In genomic region chr2:119809329-119810038, GRCh38 we compare ENCODE assay signal across 11 cellular contexts. TPM values are rescaled to one million over a fixed set of nuclear protein-coding genes. Genes with fewer than 3 reads are reported as not detected.
DNase-seq lines count a peak whose midpoint lies in the region; ATAC-seq and TF ChIP-seq lines count a peak whose summit lies in the region.
"Had no signal": no experiment of that assay in that cellular context is flagged by ENCODE, and none has a peak within 500 bp of the region (broad histone marks: within the 10 kb centered on the region; RNA-seq: fewer than 3 reads in every experiment).

No MANE protein-coding gene starts in this region.

- no peaks in the 10 kb centered on the region for H3K9me3 ChIP-seq in CD8-positive, alpha-beta T cell (ENCODE audit: low read length)
- H3K9me3 ChIP-seq: upper lobe of right lung had no signal

- peaks cover 6% of the 10 kb centered on the region for H3K36me3 ChIP-seq in CD8-positive, alpha-beta T cell (ENCODE audit: insufficient read depth, low read length)

- no peak for DNase-seq in CD8-positive, alpha-beta T cell
- peak; percentile 40 for DNase-seq in NCI-H2029 (lab: John Stamatoyannopoulos, UW)
- peak; percentile 90 for DNase-seq in choroid plexus epithelial cell (ENCODE audit: low read depth)
- DNase-seq in lung microvascular endothelial cell (ENCODE audit: low read depth in 2 of 2): peak; percentile 85 to 95
- DNase-seq in MV-4-11 (lab: John Stamatoyannopoulos, UW): no peak
- DNase-seq in NCI-H1694 (lab: John Stamatoyannopoulos, UW): no peak
- DNase-seq: activated CD8-positive, alpha-beta memory T cell treated with anti-CD3 and anti-CD28 coated beads, Interleukin-2, amount 50 U/mL, for 4 hours; NCI-H187; upper lobe of right lung had no signal

- H3K4me3 ChIP-seq in CD8-positive, alpha-beta T cell (ENCODE audit: low read depth, low read length): no peak overlapping the region
- H3K4me3 ChIP-seq in choroid plexus epithelial cell (ENCODE audit: low read depth, low read length): no peak overlapping the region
- H3K4me3 ChIP-seq: upper lobe of right lung had no signal

- no peak overlapping the region for H3K4me3 Mint-ChIP-seq in CD8-positive, alpha-beta T cell

- no peaks in the 10 kb centered on the region for H3K27me3 Mint-ChIP-seq in CD8-positive, alpha-beta T cell (ENCODE audit: low read depth)

- H3K27ac ChIP-seq in CD8-positive, alpha-beta T cell (ENCODE audit: low read depth, low read length): no peak overlapping the region
- H3K27ac ChIP-seq: upper lobe of right lung had no signal

- H3K4me1 Mint-ChIP-seq in CD8-positive, alpha-beta T cell (ENCODE audit: low read depth): peaks cover 63% of the 10 kb centered on the region

- TF ChIP-seq CTCF in CD8-positive, alpha-beta T cell (IDR thresholded peaks at IDR 0.05): no peak
- no peak for TF ChIP-seq CTCF in choroid plexus epithelial cell (conservative IDR thresholded peaks at IDR 0.05; ENCODE audit: low read depth, low read length)

- POLR2A ChIA-PET in CD8-positive, alpha-beta T cell (lab: Charles Lee): no interaction called here

- no peaks in the 10 kb centered on the region for H3K27me3 ChIP-seq in CD8-positive, alpha-beta T cell (ENCODE audit: insufficient read depth, low read length)
- H3K27me3 ChIP-seq: upper lobe of right lung had no signal

- H3K36me3 Mint-ChIP-seq in CD8-positive, alpha-beta T cell: peaks cover 43% of the 10 kb centered on the region

- H3K9me3 Mint-ChIP-seq in CD8-positive, alpha-beta T cell: peaks cover 7% of the 10 kb centered on the region

- intact Hi-C loops in CD8-positive, alpha-beta T cell (cut with DNase I, micrococcal nuclease): no loop called here

- H3K27ac Mint-ChIP-seq in CD8-positive, alpha-beta T cell: peak overlapping the region; percentile 28

- CTCF ChIA-PET in CD8-positive, alpha-beta T cell (lab: Charles Lee): no interaction called here

- peaks cover 5% of the 10 kb centered on the region for H3K4me1 ChIP-seq in CD8-positive, alpha-beta T cell (ENCODE audit: insufficient read depth, low read length)

- ATAC-seq in CD8-positive, alpha-beta T cell: no peak
- ATAC-seq in GM18498 (IDR thresholded peaks at IDR 0.05; ENCODE audit: unreplicated experiment): no peak
- ATAC-seq in GM18511 (IDR thresholded peaks at IDR 0.05; ENCODE audit: unreplicated experiment): no peak
- ATAC-seq: upper lobe of right lung had no signal

RNA-seq across cellular contexts. Expression of gene PTPN4, which starts 49.8 kb away (rescaled TPM):
- total RNA-seq in CD8-positive, alpha-beta T cell: 100 to 1,000 TPM; 104 to 105 TPM
- 22.7 and 26.2 TPM in 2 replicates for total RNA-seq in lung microvascular endothelial cell

Comparison
In these comparisons a context has a peak if more than half of its experiments do, and no peak if none do; other contexts are left out.
1. DNase-seq: peak in NCI-H2029 (single experiment), choroid plexus epithelial cell (single experiment) and lung microvascular endothelial cell (2 of 2); none in CD8-positive, alpha-beta T cell (0 of 7), MV-4-11 (single experiment) and NCI-H1694 (single experiment).